ENCODE assay signal across 27 cellular contexts in the genomic region with DNA sequence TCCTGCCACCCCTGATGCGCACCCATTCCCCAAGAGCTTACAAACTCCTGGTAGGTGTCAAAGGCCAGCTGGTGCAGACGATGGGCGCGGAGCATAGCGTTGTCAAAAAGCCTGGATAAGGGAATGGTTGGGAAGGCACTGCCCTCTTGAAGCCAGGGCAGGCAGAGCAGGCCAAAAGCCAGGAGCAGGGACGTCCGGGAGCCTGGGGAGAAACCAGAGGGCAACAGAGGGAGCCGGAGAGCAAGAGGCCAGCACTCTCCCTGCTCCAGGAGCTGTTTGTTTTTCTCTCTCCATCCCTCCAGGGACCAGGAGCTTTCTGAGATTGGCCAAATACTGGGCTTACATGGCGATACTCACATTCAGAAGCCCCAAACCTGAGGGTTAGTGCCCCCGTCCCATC. TPM values are rescaled to one million over a fixed set of nuclear protein-coding genes. Genes with fewer than 3 reads are reported as not detected.
A peak's percentile ranks its signal among the peaks of the same experiment; 100 is the strongest.
DNase-seq lines count a peak whose midpoint lies in the region; ATAC-seq and TF ChIP-seq lines count a peak whose summit lies in the region.
"Had no signal": no experiment of that assay in that cellular context is flagged by ENCODE, and none has a peak within 500 bp of the region (broad histone marks: within the 10 kb centered on the region; RNA-seq: fewer than 3 reads in every experiment).

No MANE protein-coding gene starts in this region.

- H3K9me3 Mint-ChIP-seq in GM23338 = no peaks in the 10 kb centered on the region
- H3K9me3 Mint-ChIP-seq: activated B cell treated with CpG ODN at 0.5 μM for 24 hours, naive B cell had no signal

- DNase-seq in AG08395 (ENCODE audit: low spot score) = peak; percentile 5
- DNase-seq in GM23338 (ENCODE audit: low spot score) = peak; percentile 77
- DNase-seq in brain microvascular endothelial cell = no peak
- DNase-seq in left lung = peak; percentile 20 to 36
- no peak for DNase-seq in Ammon's horn (ENCODE audit: low spot score)
- no peak for DNase-seq in SIG-M5 (lab: John Stamatoyannopoulos, UW)
- no peak for DNase-seq in lower lobe of right lung
- DNase-seq: activated B cell treated with CpG ODN at 0.5 μM for 24 hours; activated CD8-positive, alpha-beta T cell treated with anti-CD3 and anti-CD28 coated beads, Interleukin-2, amount 10 ng/mL, durations not matched to agents 7 days and 5 days; activated T-cell treated with anti-CD3 and anti-CD28 coated beads, Interleukin-2, amount 50 U/mL, for 48 hours; AML-193; foreskin melanocyte; KG1; naive B cell; NCI-H1105 treated with DMSO at 0.1 percent for 48 hours; NCI-H526 treated with DMSO at 0.1 percent for 48 hours; OCI-M1; SJCRH30; stomach; T-helper 17 cell; upper lobe of left lung had no signal

- H3K4me3 Mint-ChIP-seq in GM23338 = peak overlapping the region; percentile 50; the same call in 2 of the 3 replicates
- H3K4me3 Mint-ChIP-seq: activated B cell treated with CpG ODN at 0.5 μM for 24 hours; activated CD8-positive, alpha-beta T cell treated with anti-CD3 and anti-CD28 coated beads, Interleukin-2, amount 10 ng/mL, durations not matched to agents 7 days and 5 days; activated naive CD8-positive, alpha-beta T cell; brain; T-helper 17 cell had no signal

- H3K4me1 ChIP-seq in GM23338 (ENCODE audit: insufficient read depth) = 0 out of 2 replicates have a peak, but pooled peaks cover 4% of the 10 kb centered on the region
- no peaks in the 10 kb centered on the region for H3K4me1 ChIP-seq in left lung
- H3K4me1 ChIP-seq in lower lobe of right lung = no peaks in the 10 kb centered on the region
- H3K4me1 ChIP-seq: parathyroid adenoma, SJCRH30, upper lobe of left lung had no signal

- in situ Hi-C loops in brain microvascular endothelial cell (cut with HindIII; ENCODE audit: low pct_ligation_motif_present, low sequenced_read_pairs) = no loop called here

- no peaks in the 10 kb centered on the region for H3K36me3 ChIP-seq in GM23338 (ENCODE audit: insufficient read depth)
- no peaks in the 10 kb centered on the region for H3K36me3 ChIP-seq in brain microvascular endothelial cell (replicated peaks)
- H3K36me3 ChIP-seq in left lung = no peaks in the 10 kb centered on the region
- H3K36me3 ChIP-seq in lower lobe of right lung = no peaks in the 10 kb centered on the region
- H3K36me3 ChIP-seq: SJCRH30, stomach, upper lobe of left lung had no signal

- H3K27ac ChIP-seq in GM23338 (ENCODE audit: low read depth) (no peak overlapping the region), brain microvascular endothelial cell (no peak overlapping the region), left lung (no peak overlapping the region), lower lobe of right lung (no peak overlapping the region)
- H3K27ac ChIP-seq: HL-60, parathyroid adenoma, SJCRH30, stomach, upper lobe of left lung had no signal

- H3K27me3 ChIP-seq in GM23338 (ENCODE audit: insufficient read depth) (no peaks in the 10 kb centered on the region), brain microvascular endothelial cell (replicated peaks) (peaks cover 3% of the 10 kb centered on the region), left lung (no peaks in the 10 kb centered on the region), lower lobe of right lung (ENCODE audit: low read depth) (peaks cover 5% of the 10 kb centered on the region)
- H3K27me3 ChIP-seq: SJCRH30, upper lobe of left lung had no signal

- peak overlapping the region; percentile 79 for H3K4me2 ChIP-seq in GM23338

- intact Hi-C loops in left lung (cut with DNase I) = loop anchor here in 1 of 2 donors (5.0 to 10.0 kb wide), 2 partner anchors 109 to 216 kb away; a partner anchor contains a TSS
- intact Hi-C loops in lower lobe of right lung (cut with DNase I) = no loop called here

- ATAC-seq in GM23338 = peak; percentile 87
- ATAC-seq in left lung = no peak
- ATAC-seq in HG02884 (IDR thresholded peaks at IDR 0.05; ENCODE audit: unreplicated experiment) = no peak
- ATAC-seq in lower lobe of right lung = no peak
- ATAC-seq: T-helper 17 cell had no signal

- peaks cover 25% of the 10 kb centered on the region for H3K27me3 Mint-ChIP-seq in GM23338 (ENCODE audit: insufficient read depth, low read depth, poor library complexity)
- H3K27me3 Mint-ChIP-seq: activated B cell treated with CpG ODN at 0.5 μM for 24 hours, naive B cell had no signal

- no peaks in the 10 kb centered on the region for H4K20me1 ChIP-seq in GM23338 (replicated peaks; ENCODE audit: insufficient read depth)

- peaks cover 22% of the 10 kb centered on the region for H3K4me1 Mint-ChIP-seq in GM23338

- no peaks in the 10 kb centered on the region for H3K79me2 ChIP-seq in GM23338 (replicated peaks; ENCODE audit: insufficient read depth)
- H3K79me2 ChIP-seq: parathyroid adenoma had no signal

- H3F3A ChIP-seq in GM23338 (replicated peaks; ENCODE audit: low read depth) = no peaks in the 10 kb centered on the region

- no peaks in the 10 kb centered on the region for H3K9me2 ChIP-seq in GM23338 (ENCODE audit: insufficient read depth)

- H3K9me3 ChIP-seq in left lung = no peaks in the 10 kb centered on the region
- no peaks in the 10 kb centered on the region for H3K9me3 ChIP-seq in lower lobe of right lung
- H3K9me3 ChIP-seq: SJCRH30, stomach, upper lobe of left lung had no signal

- no peak overlapping the region for H3K27ac Mint-ChIP-seq in GM23338
- H3K27ac Mint-ChIP-seq: activated CD8-positive, alpha-beta T cell treated with anti-CD3 and anti-CD28 coated beads, Interleukin-2, amount 10 ng/mL, durations not matched to agents 7 days and 5 days; activated naive CD8-positive, alpha-beta T cell had no signal

- peak in 1 of 2 experiments; percentile 49; a peak in 2 of 4 replicates for TF ChIP-seq CTCF in GM23338 (conservative IDR thresholded peaks at IDR 0.05; ENCODE audit: low read depth in 2 of 2)
- peak; percentile 4 for TF ChIP-seq CTCF in brain microvascular endothelial cell (IDR thresholded peaks at IDR 0.05; ENCODE audit: low read depth, low read length, missing control alignments)
- no peak for TF ChIP-seq CTCF in left lung (IDR thresholded peaks at IDR 0.05)
- no peak for TF ChIP-seq CTCF in lower lobe of right lung (IDR thresholded peaks at IDR 0.05)

- H2AFZ ChIP-seq in GM23338 = peak overlapping the region; percentile 87; the same call in 1 of the 2 replicates
- H2AFZ ChIP-seq: parathyroid adenoma had no signal

- H3K4me3 ChIP-seq in GM23338 = peak overlapping the region; percentile 54
- H3K4me3 ChIP-seq in brain microvascular endothelial cell (ENCODE audit: low read depth, low read length) = no peak overlapping the region
- no peak overlapping the region for H3K4me3 ChIP-seq in left lung
- no peak overlapping the region for H3K4me3 ChIP-seq in lower lobe of right lung
- H3K4me3 ChIP-seq: lung, SJCRH30, stomach, upper lobe of left lung had no signal

- no peaks in the 10 kb centered on the region for H3K36me3 Mint-ChIP-seq in GM23338 (ENCODE audit: low read depth)
- H3K36me3 Mint-ChIP-seq: activated naive CD8-positive, alpha-beta T cell; brain; naive B cell had no signal

TF ChIP-seq in GM23338, 12 proteins besides CTCF, POLR2A, EP300 and RAD21 (continues in another document):
- TF ChIP-seq POLR2AphosphoS5 (IDR thresholded peaks at IDR 0.05; ENCODE audit: low read depth) = no peak

RNA-seq across cellular contexts. Expression of a gene that starts 0.3 kb away (rescaled TPM):
- total RNA-seq in GM23338 (2014; rRNA removed; shearing (Covaris generic)) = not detected in 2 replicates
- polyA plus RNA-seq in GM23338 (2016; fragmentation: Nextera tagmentation; extraction: Ambion mirVana) = 0.57 TPM in 1 of 2 replicates, not detected in the other
- total RNA-seq in left lung (not detected), lower lobe of right lung (not detected)
- total RNA-seq: activated B cell treated with CpG ODN at 0.5 μM for 24 hours; activated CD8-positive, alpha-beta T cell treated with anti-CD3 and anti-CD28 coated beads, Interleukin-2, amount 10 ng/mL, durations not matched to agents 7 days and 5 days; lung; SJCRH30; stomach; T-helper 17 cell; upper lobe of left lung had no signal
- polyA plus RNA-seq: lung, stomach had no signal

RNA-seq across cellular contexts. Expression of a gene that starts 7.2 kb away (rescaled TPM):
- not detected in 2 replicates for total RNA-seq in GM23338 (2014; rRNA removed; shearing (Covaris generic))
- polyA plus RNA-seq in GM23338 (2016; fragmentation: Nextera tagmentation; extraction: Ambion mirVana) = 0.44 TPM in 1 of 2 replicates, not detected in the other
- not detected for total RNA-seq in left lung
- not detected for total RNA-seq in lower lobe of right lung
- total RNA-seq: activated B cell treated with CpG ODN at 0.5 μM for 24 hours; activated CD8-positive, alpha-beta T cell treated with anti-CD3 and anti-CD28 coated beads, Interleukin-2, amount 10 ng/mL, durations not matched to agents 7 days and 5 days; lung; SJCRH30; stomach; T-helper 17 cell; upper lobe of left lung had no signal
- polyA plus RNA-seq: lung, stomach had no signal

RNA-seq across cellular contexts. Expression of a gene that starts 13.8 kb away (rescaled TPM):
- total RNA-seq in GM23338 (2014; rRNA removed; shearing (Covaris generic)) = 1.3 and 3.0 TPM in 2 replicates
- 1.5 and 2.5 TPM in 2 replicates for polyA plus RNA-seq in GM23338 (2016; fragmentation: Nextera tagmentation; extraction: Ambion mirVana)
- total RNA-seq in left lung = 1 to 10 TPM; 2.7 to 3.5 TPM
- total RNA-seq in lower lobe of right lung = 4.7 TPM

RNA-seq across cellular contexts. Expression of a gene that starts 21.9 kb away (rescaled TPM):
- total RNA-seq in GM23338 (2014; rRNA removed; shearing (Covaris generic)) = not detected in 2 replicates
- polyA plus RNA-seq in GM23338 (2016; fragmentation: Nextera tagmentation; extraction: Ambion mirVana) = 0.68 TPM in 1 of 2 replicates, not detected in the other
- total RNA-seq in left lung = not detected
- total RNA-seq in lower lobe of right lung = not detected
- total RNA-seq: activated B cell treated with CpG ODN at 0.5 μM for 24 hours; activated CD8-positive, alpha-beta T cell treated with anti-CD3 and anti-CD28 coated beads, Interleukin-2, amount 10 ng/mL, durations not matched to agents 7 days and 5 days; lung; SJCRH30; stomach; upper lobe of left lung had no signal
- polyA plus RNA-seq: lung, stomach had no signal

RNA-seq across cellular contexts. Expression of a gene that starts 36.6 kb away (rescaled TPM):
- total RNA-seq in GM23338 (2014; rRNA removed; shearing (Covaris generic)) = 0.27 and 0.59 TPM in 2 replicates
- 2.3 TPM in 2 replicates for polyA plus RNA-seq in GM23338 (2016; fragmentation: Nextera tagmentation; extraction: Ambion mirVana)
- total RNA-seq in left lung = not detected
- not detected for total RNA-seq in lower lobe of right lung
- total RNA-seq: activated B cell treated with CpG ODN at 0.5 μM for 24 hours; activated CD8-positive, alpha-beta T cell treated with anti-CD3 and anti-CD28 coated beads, Interleukin-2, amount 10 ng/mL, durations not matched to agents 7 days and 5 days; lung; SJCRH30; stomach; T-helper 17 cell; upper lobe of left lung had no signal
- polyA plus RNA-seq: lung, stomach had no signal

Comparison
In these comparisons a context has a peak if more than half of its experiments do, and no peak if none do; other contexts are left out.
1. DNase-seq: peak in AG08395 (single experiment), GM23338 (single experiment) and left lung (2 of 2); none in brain microvascular endothelial cell (single experiment), Ammon's horn (single experiment), SIG-M5 (single experiment) and lower lobe of right lung (single experiment).